ENCODE assay signal across 8 cellular contexts in the genomic region with DNA sequence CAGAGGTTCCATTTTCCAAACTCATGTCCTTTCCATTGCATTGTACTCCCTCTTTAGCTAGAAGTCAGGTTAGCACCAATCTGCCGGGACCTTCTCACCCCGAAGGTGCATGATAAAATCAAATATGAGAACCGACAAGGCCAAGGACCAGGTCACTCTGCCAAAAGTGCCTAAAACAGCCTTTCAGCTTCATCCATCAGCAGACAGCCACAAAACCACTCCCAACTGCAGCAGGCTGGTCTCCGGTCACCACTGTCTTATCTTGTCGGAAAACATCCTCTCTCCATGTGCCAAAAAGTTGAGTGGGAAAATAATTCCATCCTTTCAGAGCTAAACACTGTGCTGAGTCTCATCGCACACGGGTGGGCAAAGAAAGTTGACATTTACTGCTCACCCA. TPM values are rescaled to one million over a fixed set of nuclear protein-coding genes. Genes with fewer than 3 reads are reported as not detected.
DNase-seq lines count a peak whose midpoint lies in the region; ATAC-seq, FAIRE-seq and TF ChIP-seq lines count a peak whose summit lies in the region.

No MANE protein-coding gene starts in this region.

- H2BK5ac ChIP-seq in H1 (ENCODE audit: low read depth, low read length) = no peak overlapping the region

- H3K4me3 ChIP-seq in CD4-positive, alpha-beta memory T cell (ENCODE audit: low read length in 2 of 2) = peak overlapping the region; percentile 7 to 18
- H3K4me3 ChIP-seq in NT2/D1 (ENCODE audit: insufficient read length, low read depth) (peak overlapping the region; percentile 67), H1 (ENCODE audit: extremely low read depth in 1 of 4, insufficient read depth in 2 of 4, low read depth in 3 of 4, low read length in 4 of 4) (peak overlapping the region; percentile 75 to 85 (median 78); a peak in 7 of 8 replicates), neutrophil (ENCODE audit: low read depth in 1 of 2, low read length in 1 of 2) (peak overlapping the region; percentile 68 to 85), pancreas (peak overlapping the region in 2 of 4 donors; percentile 72 to 95)

- no peak overlapping the region for H3K27ac ChIP-seq in CD4-positive, alpha-beta memory T cell (ENCODE audit: low read depth, low read length)
- H3K27ac ChIP-seq in H1 (ENCODE audit: low read depth, low read length) (no peak overlapping the region), neutrophil (peak overlapping the region; percentile 97), pancreas (no peak overlapping the region)

- H4K20me1 ChIP-seq in H1 (replicated peaks in 1 of 2; ENCODE audit: control insufficient read depth in 1 of 2, insufficient read depth in 2 of 2, low read length in 2 of 2) = no peaks in the 10 kb centered on the region

- no peak overlapping the region for H3K56ac ChIP-seq in H1 (replicated peaks; ENCODE audit: insufficient read length, low read depth, low read length)

- peak overlapping the region in 6 of 7 donors; percentile 19 to 94 (median 88) for H3K27ac Mint-ChIP-seq in CD4-positive, alpha-beta memory T cell

- intact Hi-C loops in CD4-positive, alpha-beta memory T cell (cut with micrococcal nuclease) = loop anchor here (5.0 kb wide), 1 partner anchor 465 kb away; a partner anchor contains a TSS
- intact Hi-C loops in pancreas (cut with DNase I) = no loop called here

- no peak overlapping the region for H2AFZ ChIP-seq in H1 (ENCODE audit: low read length)

- TF ChIP-seq POLR2A in H1 (IDR thresholded peaks at IDR 0.05; ENCODE audit: control extremely low read depth in 1 of 2, low read depth in 2 of 2, low read length in 2 of 2) = no peak

- no peak overlapping the region for H4K8ac ChIP-seq in H1 (ENCODE audit: extremely low read depth, insufficient read depth, low read length)

- H3K4ac ChIP-seq in H1 (replicated peaks; ENCODE audit: insufficient read length, low read depth, low read length) = no peak overlapping the region

- H3K36me3 Mint-ChIP-seq in CD4-positive, alpha-beta memory T cell = peaks cover 4 to 11% of the 10 kb centered on the region in 2 donors

- POLR2A ChIA-PET in CD4-positive, alpha-beta memory T cell (lab: Charles Lee; ENCODE audit: partially characterized antibody) = interaction anchor here (1.2 kb wide), 1 partner anchor 8 kb away, joined by 3 read pairs; no protein-coding TSS in a partner anchor
- POLR2A ChIA-PET in H1 (lab: Charles Lee; ENCODE audit: partially characterized antibody) = interaction anchor here (0.6 kb wide), 1 partner anchor 11 kb away, joined by 3 read pairs; no protein-coding TSS in a partner anchor

- H4K5ac ChIP-seq in H1 (ENCODE audit: insufficient read length, low read depth, low read length) = no peak overlapping the region

- no peaks in the 10 kb centered on the region for H3K9me3 Mint-ChIP-seq in CD4-positive, alpha-beta memory T cell

- TF ChIP-seq RAD21 in H1 (IDR thresholded peaks at IDR 0.05 in 1 of 2, conservative IDR thresholded peaks at IDR 0.05 in 1 of 2; ENCODE audit: low read depth in 2 of 2, low read length in 2 of 2) = no peak

- H2BK20ac ChIP-seq in H1 (ENCODE audit: low read length) = no peak overlapping the region

- H3K36me3 ChIP-seq in CD4-positive, alpha-beta memory T cell (ENCODE audit: insufficient read depth, low read length) = no peaks in the 10 kb centered on the region
- H3K36me3 ChIP-seq in NT2/D1 (ENCODE audit: insufficient read depth, insufficient read length, low read length) (peaks cover 10% of the 10 kb centered on the region), H1 (ENCODE audit: control insufficient read depth in 2 of 4, insufficient read depth in 4 of 4, low read length in 3 of 4) (no peaks in the 10 kb centered on the region), neutrophil (peaks cover under 1% of the 10 kb centered on the region), pancreas (no peaks in the 10 kb centered on the region)

- H3K23me2 ChIP-seq in H1 (ENCODE audit: low read depth, low read length) = peaks cover 10% of the 10 kb centered on the region

- WGBS in H1 (ENCODE audit: extremely low coverage in 1 of 2, insufficient coverage in 1 of 2, insufficient read length in 1 of 2, insufficient replicate concordance in 2 of 2, low coverage in 1 of 2, low lambda C conversion rate in 2 of 2, missing lambda C conversion rate in 1 of 2), 2 experiments = 78% methylated on average over 7 of the region's 7 CpGs; no CpG with 5 or more reads in 1 of the 2 experiments
- 37 to 44% methylated on average over 7 of the region's 7 CpGs for WGBS in pancreas, 2 donors

- no peak for DNase-seq in CD4-positive, alpha-beta memory T cell
- DNase-seq in NT2/D1 (ENCODE audit: low read depth, low spot score) (no peak), H1 (ENCODE audit: low read depth in 1 of 2, low spot score in 2 of 2) (no peak), pancreas (no peak), RPMI8226 (no peak), NCI-H82 treated with DMSO at 0.1 percent for 48 hours (lab: John Stamatoyannopoulos, UW; ENCODE audit: unreplicated experiment) (no peak), NCI-H1694 treated with DMSO at 0.1 percent for 48 hours (lab: John Stamatoyannopoulos, UW) (no peak)

- no peak overlapping the region for H2AK5ac ChIP-seq in H1 (ENCODE audit: low read depth, low read length)

- FAIRE-seq in H1 (lab: Jason Lieb, UNC) = no peak
- no peak for FAIRE-seq in pancreas (lab: Jason Lieb, UNC)

- peak overlapping the region; percentile 82 to 99 for H3K4me2 ChIP-seq in H1 (ENCODE audit: insufficient read depth in 1 of 2, low read depth in 2 of 2, low read length in 2 of 2)

- H3K4me3 Mint-ChIP-seq in CD4-positive, alpha-beta memory T cell = peak overlapping the region; percentile 85 to 95 (median 88)

- TF ChIP-seq CTCF in H1 (IDR thresholded peaks at IDR 0.05; ENCODE audit: control extremely low read depth in 1 of 3, insufficient read depth in 1 of 3, low read depth in 1 of 3, low read length in 3 of 3) (no peak), neutrophil (IDR thresholded peaks at IDR 0.05) (no peak), pancreas (IDR thresholded peaks at IDR 0.05) (no peak)

- peak overlapping the region; percentile 76 for H3K9ac ChIP-seq in NT2/D1 (ENCODE audit: insufficient read length, low read depth)
- peak overlapping the region in 2 of 4 experiments; percentile 27 to 62; a peak in 2 of 7 replicates for H3K9ac ChIP-seq in H1 (replicated peaks in 1 of 4; ENCODE audit: extremely low read depth in 1 of 4, low read depth in 3 of 4, low read length in 3 of 4)

- no peak overlapping the region for H2BK15ac ChIP-seq in H1 (ENCODE audit: low read length)

- CTCF ChIA-PET in CD4-positive, alpha-beta memory T cell (lab: Charles Lee; ENCODE audit: partially characterized antibody) = no interaction called here
- CTCF ChIA-PET in H1 (lab: Charles Lee; ENCODE audit: partially characterized antibody) = interaction anchor here (1.0 to 2.7 kb wide), 2 partner anchors 28 to 53 kb away, joined by 3 to 14 read pairs; no protein-coding TSS in a partner anchor

- peaks cover 4% of the 10 kb centered on the region for H3K79me1 ChIP-seq in H1 (ENCODE audit: low read depth, low read length)

- no peaks in the 10 kb centered on the region for H3K9me3 ChIP-seq in CD4-positive, alpha-beta memory T cell (ENCODE audit: control insufficient read depth in 1 of 2, low read length in 2 of 2)
- H3K9me3 ChIP-seq in NT2/D1 (ENCODE audit: insufficient read depth, low read length) (no peaks in the 10 kb centered on the region), H1 (ENCODE audit: insufficient read depth in 2 of 2, low read depth in 1 of 2, low read length in 1 of 2) (no peaks in the 10 kb centered on the region), neutrophil (no peaks in the 10 kb centered on the region), pancreas (no peaks in the 10 kb centered on the region)

- H2BK12ac ChIP-seq in H1 (ENCODE audit: low read depth, low read length) = no peak overlapping the region

- H3K27me3 Mint-ChIP-seq in CD4-positive, alpha-beta memory T cell = no peaks in the 10 kb centered on the region

- no peak overlapping the region for H3K14ac ChIP-seq in H1 (ENCODE audit: insufficient read length)

- H4K91ac ChIP-seq in H1 (replicated peaks; ENCODE audit: insufficient read length, low read length) = no peak overlapping the region

- H3K18ac ChIP-seq in H1 (ENCODE audit: extremely low read depth, low read length) = no peak overlapping the region

- H3K79me2 ChIP-seq in H1 (ENCODE audit: control insufficient read depth in 1 of 2, insufficient read depth in 2 of 2, low read length in 2 of 2) = peaks cover 0 to 34% of the 10 kb centered on the region in 2 experiments; a peak in 3 of 4 replicates

- H3K27me3 ChIP-seq in CD4-positive, alpha-beta memory T cell (ENCODE audit: insufficient read depth, low read length) = no peaks in the 10 kb centered on the region
- H3K27me3 ChIP-seq in NT2/D1 (ENCODE audit: insufficient read depth, insufficient read length) (no peaks in the 10 kb centered on the region), H1 (replicated peaks in 1 of 4; ENCODE audit: control insufficient read depth in 3 of 4, extremely low read depth in 1 of 4, insufficient read depth in 3 of 4, low read length in 3 of 4) (no peaks in the 10 kb centered on the region), neutrophil (no peaks in the 10 kb centered on the region), pancreas (no peaks in the 10 kb centered on the region)

- no peak overlapping the region for H3K23ac ChIP-seq in H1 (ENCODE audit: insufficient read length)

- no peak overlapping the region for H2BK120ac ChIP-seq in H1 (replicated peaks; ENCODE audit: low read depth, low read length)

- peaks cover 41 to 80% (median 62%) of the 10 kb centered on the region in 4 donors for H3K4me1 Mint-ChIP-seq in CD4-positive, alpha-beta memory T cell

- TF ChIP-seq EP300 in H1 (IDR thresholded peaks at IDR 0.05; ENCODE audit: borderline replicate concordance in 1 of 2, low read depth in 2 of 2, low read length in 2 of 2) = no peak

- H3K4me1 ChIP-seq in CD4-positive, alpha-beta memory T cell (ENCODE audit: insufficient read depth, low read length) = peaks cover 69% of the 10 kb centered on the region
- no peaks in the 10 kb centered on the region for H3K4me1 ChIP-seq in NT2/D1 (ENCODE audit: insufficient read depth, insufficient read length)
- H3K4me1 ChIP-seq in H1 (replicated peaks in 1 of 4; ENCODE audit: control insufficient read depth in 3 of 4, insufficient read depth in 4 of 4, low read length in 3 of 4) = peaks cover 5 to 12% (median 6%) of the 10 kb centered on the region in 4 experiments; a peak in 5 of 7 replicates
- peaks cover 35 to 39% of the 10 kb centered on the region in 2 experiments for H3K4me1 ChIP-seq in neutrophil (ENCODE audit: control insufficient read depth in 1 of 2, insufficient read depth in 1 of 2, low read depth in 1 of 2, low read length in 1 of 2)
- peaks cover 0 to 13% (median 12%) of the 10 kb centered on the region in 3 donors for H3K4me1 ChIP-seq in pancreas

- ATAC-seq in pancreas = no peak

RNA-seq across cellular contexts. Expression of a gene that starts 1.4 kb away (rescaled TPM):
- total RNA-seq in CD4-positive, alpha-beta memory T cell = 100 to 1,000 TPM; 142 to 145 TPM
- 10 to 100 TPM; 31.5 to 78.5 TPM for polyA plus RNA-seq in CD4-positive, alpha-beta memory T cell
- total RNA-seq in H1 (2021; fragmentation: NEBNext Ultra II Directional; extraction: Animal tissue kit (Norgen Biotek cat#: 25700)) = 34.0 and 37.7 TPM in 2 replicates
- polyA plus RNA-seq in H1 (2011; rRNA removed) (22.5 and 28.3 TPM in 2 replicates), pancreas (10 to 100 TPM; 36.9 to 46.6 TPM)
- 23.0 TPM for polyA plus RNA-seq in H1 (2011; cell fraction: cytosol; rRNA removed)
- polyA plus RNA-seq in H1 (2011; cell fraction: nucleus; rRNA removed) = 116 TPM
- polyA plus RNA-seq in H1 (2012, experiment 1 of 2) = 30.4 to 38.0 TPM (median 35.4 TPM) in 4 replicates
- 18.6 TPM for polyA plus RNA-seq in H1 (2012, experiment 2 of 2)
- 13.6 TPM for polyA plus RNA-seq in H1 (2013, experiment 1 of 2)
- 11.0 TPM for polyA plus RNA-seq in H1 (2013, experiment 2 of 2)
- polyA minus RNA-seq in H1 (2011; rRNA and poly(A)+ RNA removed) = 47.2 and 62.2 TPM in 2 replicates
- polyA minus RNA-seq in H1 (2011; cell fraction: cytosol; rRNA and poly(A)+ RNA removed) = 26.9 TPM
- polyA minus RNA-seq in H1 (2011; cell fraction: nucleus; rRNA and poly(A)+ RNA removed) = 63.2 TPM
- total RNA-seq in pancreas = 10 to 100 TPM; 23.6 to 45.2 (median 31.4) TPM

RNA-seq across cellular contexts. Expression of a gene that starts 1.6 kb away (rescaled TPM):
- 10 to 100 TPM; 24.4 to 26.1 TPM for total RNA-seq in CD4-positive, alpha-beta memory T cell
- 10 to 100 TPM; 18.8 to 27.8 TPM for polyA plus RNA-seq in CD4-positive, alpha-beta memory T cell
- 11.2 and 15.0 TPM in 2 replicates for total RNA-seq in H1 (2021; fragmentation: NEBNext Ultra II Directional; extraction: Animal tissue kit (Norgen Biotek cat#: 25700))
- 7.1 and 11.8 TPM in 2 replicates for polyA plus RNA-seq in H1 (2011; rRNA removed)
- 12.2 TPM for polyA plus RNA-seq in H1 (2011; cell fraction: cytosol; rRNA removed)
- polyA plus RNA-seq in H1 (2011; cell fraction: nucleus; rRNA removed) = 10.0 TPM
- 14.2 to 18.4 TPM (median 14.7 TPM) in 4 replicates for polyA plus RNA-seq in H1 (2012, experiment 1 of 2)
- 3.3 TPM for polyA plus RNA-seq in H1 (2012, experiment 2 of 2)
- polyA plus RNA-seq in H1 (2013, experiment 1 of 2) = 14.4 TPM
- 14.7 TPM for polyA plus RNA-seq in H1 (2013, experiment 2 of 2)
- polyA minus RNA-seq in H1 (2011; rRNA and poly(A)+ RNA removed) = 8.4 and 12.1 TPM in 2 replicates
- 5.9 TPM for polyA minus RNA-seq in H1 (2011; cell fraction: cytosol; rRNA and poly(A)+ RNA removed)
- polyA minus RNA-seq in H1 (2011; cell fraction: nucleus; rRNA and poly(A)+ RNA removed) = 5.6 TPM
- 10 to 100 TPM; 10.3 to 16.1 (median 12.8) TPM for total RNA-seq in pancreas
- 1 to 10 TPM; 6.6 to 8.9 TPM for polyA plus RNA-seq in pancreas

RNA-seq across cellular contexts. Expression of a gene that starts 60.0 kb away (rescaled TPM):
- total RNA-seq in CD4-positive, alpha-beta memory T cell = 10 to 100 TPM; 85.1 to 86.5 TPM
- polyA plus RNA-seq in CD4-positive, alpha-beta memory T cell = 10 to 100 TPM; 39.9 to 51.3 TPM
- 94.5 and 97.2 TPM in 2 replicates for total RNA-seq in H1 (2021; fragmentation: NEBNext Ultra II Directional; extraction: Animal tissue kit (Norgen Biotek cat#: 25700))
- polyA plus RNA-seq in H1 (2011; rRNA removed) (34.5 and 43.7 TPM in 2 replicates), pancreas (10 to 100 TPM in 1 of 2 donors, 1 to 10 TPM in 1; 9.1 to 13.3 TPM)
- polyA plus RNA-seq in H1 (2011; cell fraction: cytosol; rRNA removed) = 34.4 TPM
- polyA plus RNA-seq in H1 (2011; cell fraction: nucleus; rRNA removed) = 27.3 TPM
- polyA plus RNA-seq in H1 (2012, experiment 1 of 2) = 42.6 to 54.4 TPM (median 47.7 TPM) in 4 replicates
- 15.0 TPM for polyA plus RNA-seq in H1 (2012, experiment 2 of 2)
- 48.1 TPM for polyA plus RNA-seq in H1 (2013, experiment 1 of 2)
- polyA plus RNA-seq in H1 (2013, experiment 2 of 2) = 47.6 TPM
- polyA minus RNA-seq in H1 (2011; rRNA and poly(A)+ RNA removed) = 58.0 and 60.1 TPM in 2 replicates
- 40.1 TPM for polyA minus RNA-seq in H1 (2011; cell fraction: cytosol; rRNA and poly(A)+ RNA removed)
- polyA minus RNA-seq in H1 (2011; cell fraction: nucleus; rRNA and poly(A)+ RNA removed) = 34.4 TPM
- total RNA-seq in pancreas = 10 to 100 TPM; 15.8 to 29.4 (median 20.9) TPM
